In the genomic region with DNA sequence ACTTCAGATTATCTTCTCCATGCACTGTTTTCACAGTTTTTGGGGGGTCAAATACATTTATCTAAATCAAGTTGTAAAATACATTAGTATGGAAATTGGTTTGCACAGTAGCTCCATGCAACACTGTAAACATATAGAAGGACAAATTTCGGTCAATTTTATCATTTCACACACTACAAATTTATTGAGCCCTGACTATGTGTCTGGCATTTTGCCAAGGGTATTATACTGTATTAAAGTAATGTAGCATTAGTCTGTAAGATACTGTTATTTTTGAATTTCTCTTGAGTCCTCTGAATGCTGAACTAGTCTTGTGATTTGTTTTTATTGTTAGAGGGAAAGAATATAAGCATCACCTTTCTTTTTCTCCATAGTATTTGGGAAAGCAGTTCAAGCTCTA, we compare ENCODE assay signal across 28 cellular contexts. TPM values are rescaled to one million over a fixed set of nuclear protein-coding genes. Genes with fewer than 3 reads are reported as not detected.
DNase-seq lines count a peak whose midpoint lies in the region; ATAC-seq and TF ChIP-seq lines count a peak whose summit lies in the region.
"Had no signal": no experiment of that assay in that cellular context is flagged by ENCODE, and none has a peak within 500 bp of the region (broad histone marks: within the 10 kb centered on the region; RNA-seq: fewer than 3 reads in every experiment).

No MANE protein-coding gene starts in this region.

- H4K20me1 ChIP-seq in PC-3 (ENCODE audit: low read length), result 0 out of 2 replicates have a peak, but pooled peaks cover 3% of the 10 kb centered on the region

- H3K79me2 ChIP-seq in PC-3 (ENCODE audit: low read length), result peaks cover 34% of the 10 kb centered on the region

- BruUV-seq in PC-3 (replicated peaks; lab: Mats Ljungman, UMichigan), result no TSS peak

- H3K27ac Mint-ChIP-seq in activated CD4-positive, alpha-beta T cell treated with anti-CD3 and anti-CD28 coated beads, Interleukin-2, amount 10 ng/mL, durations not matched to agents 7 days and 5 days, result peak overlapping the region; percentile 96
- H3K27ac Mint-ChIP-seq in CD4-positive, alpha-beta T cell, result peak overlapping the region; percentile 90
- peak overlapping the region in 2 of 6 donors; percentile 40 to 72 for H3K27ac Mint-ChIP-seq in immature natural killer cell
- H3K27ac Mint-ChIP-seq: nephron progenitor cell had no signal

- H3K4me3 Mint-ChIP-seq in activated CD4-positive, alpha-beta T cell treated with anti-CD3 and anti-CD28 coated beads, Interleukin-2, amount 10 ng/mL, durations not matched to agents 7 days and 5 days, result no peak overlapping the region
- peak overlapping the region; percentile 74 for H3K4me3 Mint-ChIP-seq in CD4-positive, alpha-beta T cell
- H3K4me3 Mint-ChIP-seq in immature natural killer cell, result peak overlapping the region in 4 of 5 donors; percentile 50 to 72 (median 56)
- H3K4me3 Mint-ChIP-seq: nephron progenitor cell; stimulated activated memory B cell treated with anti-CD40 and anti-IgM and Interleukin-4, amounts not matched to agents 10 μg/mL and 1 μg/mL and 100 μg/mL, for 72 hours had no signal

- peaks cover 35% of the 10 kb centered on the region for H3K36me3 Mint-ChIP-seq in activated CD4-positive, alpha-beta T cell treated with anti-CD3 and anti-CD28 coated beads, Interleukin-2, amount 10 ng/mL, durations not matched to agents 7 days and 5 days (ENCODE audit: low read depth)
- peaks cover 12% of the 10 kb centered on the region for H3K36me3 Mint-ChIP-seq in CD4-positive, alpha-beta T cell (ENCODE audit: low read depth)
- H3K36me3 Mint-ChIP-seq in immature natural killer cell, result no peaks in the 10 kb centered on the region

- POLR2A ChIA-PET in activated CD4-positive, alpha-beta T cell treated with anti-CD3 and anti-CD28 coated beads, Interleukin-2, amount 10 ng/mL, durations not matched to agents 7 days and 5 days (lab: Charles Lee), result no interaction called here
- POLR2A ChIA-PET in CD4-positive, alpha-beta T cell (lab: Charles Lee), result interaction anchor here (1.1 to 2.5 kb wide), 3 partner anchors 35 to 97 kb away, joined by 3 to 9 read pairs (median 7); a partner anchor contains a TSS
- POLR2A ChIA-PET in PC-3 (lab: Charles Lee; ENCODE audit: unreplicated experiment), result no interaction called here

- H3K9ac ChIP-seq in PC-3 (ENCODE audit: low read length), result no peak overlapping the region

- no peaks in the 10 kb centered on the region for H3K9me2 ChIP-seq in PC-3 (replicated peaks; ENCODE audit: low read length)

- H3K36me3 ChIP-seq in PC-3 (ENCODE audit: low read depth, low read length), result peaks cover 3% of the 10 kb centered on the region; the same call in 1 of the 2 replicates
- H3K36me3 ChIP-seq: ascending aorta, cardiac muscle cell, lower lobe of right lung, ovary, upper lobe of right lung had no signal

- H3K27ac ChIP-seq in CD4-positive, alpha-beta T cell (ENCODE audit: low read depth, low read length), result no peak overlapping the region
- H3K27ac ChIP-seq in PC-3 (ENCODE audit: low read length), result no peak overlapping the region
- H3K27ac ChIP-seq: A549, ascending aorta, cardiac muscle cell, epithelial cell of prostate, hepatocyte, lower lobe of right lung, ovary, SK-N-MC, upper lobe of right lung had no signal

- no peaks in the 10 kb centered on the region for H3K9me3 ChIP-seq in CD4-positive, alpha-beta T cell (ENCODE audit: control insufficient read depth, low read length)
- H3K9me3 ChIP-seq in PC-3 (ENCODE audit: low read length), result no peaks in the 10 kb centered on the region
- H3K9me3 ChIP-seq: ascending aorta, lower lobe of right lung, MG63, ovary, upper lobe of right lung had no signal

- no peak for TF ChIP-seq CTCF in CD4-positive, alpha-beta T cell (IDR thresholded peaks at IDR 0.05)
- no peak for TF ChIP-seq CTCF in PC-3 (conservative IDR thresholded peaks at IDR 0.05; ENCODE audit: low read depth, low read length)

- H3K27me3 Mint-ChIP-seq in activated CD4-positive, alpha-beta T cell treated with anti-CD3 and anti-CD28 coated beads, Interleukin-2, amount 10 ng/mL, durations not matched to agents 7 days and 5 days, result no peaks in the 10 kb centered on the region
- no peaks in the 10 kb centered on the region for H3K27me3 Mint-ChIP-seq in CD4-positive, alpha-beta T cell
- peaks cover 11 to 14% (median 14%) of the 10 kb centered on the region in 3 donors for H3K27me3 Mint-ChIP-seq in immature natural killer cell (ENCODE audit: low read depth in 3 of 3)
- H3K27me3 Mint-ChIP-seq: activated naive CD4-positive, alpha-beta T cell treated with anti-CD3 and anti-CD28 coated beads, Interleukin-2, amount 50 U/mL, for 24 hours; stimulated activated memory B cell treated with anti-CD40 and anti-IgM and Interleukin-4, amounts not matched to agents 10 μg/mL and 1 μg/mL and 100 μg/mL, for 72 hours had no signal

- no peak overlapping the region for H2AFZ ChIP-seq in PC-3 (ENCODE audit: low read length)
- H2AFZ ChIP-seq: hepatocyte had no signal

- peaks cover 4% of the 10 kb centered on the region for H3K9me3 Mint-ChIP-seq in activated CD4-positive, alpha-beta T cell treated with anti-CD3 and anti-CD28 coated beads, Interleukin-2, amount 10 ng/mL, durations not matched to agents 7 days and 5 days
- H3K9me3 Mint-ChIP-seq in CD4-positive, alpha-beta T cell, result no peaks in the 10 kb centered on the region
- H3K9me3 Mint-ChIP-seq in immature natural killer cell, result no peaks in the 10 kb centered on the region
- H3K9me3 Mint-ChIP-seq: activated naive CD4-positive, alpha-beta T cell treated with anti-CD3 and anti-CD28 coated beads, Interleukin-2, amount 50 U/mL, for 24 hours; stimulated activated memory B cell treated with anti-CD40 and anti-IgM and Interleukin-4, amounts not matched to agents 10 μg/mL and 1 μg/mL and 100 μg/mL, for 72 hours had no signal

- peaks cover 22% of the 10 kb centered on the region for H3K4me1 ChIP-seq in PC-3 (ENCODE audit: insufficient read depth, low read length)

- DNase-seq in activated CD4-positive, alpha-beta T cell treated with anti-CD3 and anti-CD28 coated beads, Interleukin-2, amount 10 ng/mL, durations not matched to agents 7 days and 5 days, result no peak
- no peak for DNase-seq in activated CD4-positive, alpha-beta T cell treated with anti-CD3 and anti-CD28 coated beads, Interleukin-2, amount 50 U/mL, for 1 hour
- no peak for DNase-seq in CD4-positive, alpha-beta T cell
- DNase-seq in PC-3, result peak; percentile 14
- no peak for DNase-seq in immature natural killer cell
- DNase-seq in NOMO-1 (lab: John Stamatoyannopoulos, UW; ENCODE audit: unreplicated experiment in 2 of 2), result no peak
- DNase-seq: effector memory CD4-positive, alpha-beta T cell; KG1; lower lobe of right lung; MG63; NCI-H1105 treated with DMSO at 0.1 percent for 48 hours; NCI-H187 treated with DMSO at 0.1 percent for 48 hours; NCI-H2171; nephron progenitor cell; T-helper 1 cell; upper lobe of right lung had no signal

- no peak overlapping the region for H3K4me2 ChIP-seq in PC-3 (ENCODE audit: low read length)
- H3K4me2 ChIP-seq: A549, hepatocyte had no signal

- intact Hi-C loops in CD4-positive, alpha-beta T cell (cut with DNase I, micrococcal nuclease), result loop anchor here (2.0 to 5.0 kb wide), 3 partner anchors 53 to 234 kb away; a partner anchor contains a TSS
- intact Hi-C loops in PC-3 (cut with micrococcal nuclease), result no loop called here

- H3K4me1 Mint-ChIP-seq in activated CD4-positive, alpha-beta T cell treated with anti-CD3 and anti-CD28 coated beads, Interleukin-2, amount 10 ng/mL, durations not matched to agents 7 days and 5 days, result peaks cover 39% of the 10 kb centered on the region
- H3K4me1 Mint-ChIP-seq in CD4-positive, alpha-beta T cell (ENCODE audit: low read depth), result peaks cover 36% of the 10 kb centered on the region
- peaks cover 36 to 45% of the 10 kb centered on the region in 2 donors for H3K4me1 Mint-ChIP-seq in immature natural killer cell

- no peak overlapping the region for H3K4me3 ChIP-seq in PC-3 (ENCODE audit: low read length)
- H3K4me3 ChIP-seq: A549, ascending aorta, cardiac muscle cell, hepatocyte, lower lobe of right lung, MG63, ovary, SK-N-MC, upper lobe of right lung had no signal

- H3F3A ChIP-seq in PC-3 (ENCODE audit: low read length, unreplicated experiment), result no peaks in the 10 kb centered on the region

- ATAC-seq in CD4-positive, alpha-beta T cell (ENCODE audit: poor library complexity), result no peak
- ATAC-seq in PC-3 (no peak), HG03175 (IDR thresholded peaks at IDR 0.05; ENCODE audit: unreplicated experiment) (no peak), HG02852 (IDR thresholded peaks at IDR 0.05; ENCODE audit: unreplicated experiment) (no peak)
- ATAC-seq: A549; GM12878; lower lobe of right lung; stimulated activated memory B cell treated with anti-CD40 and anti-IgM and Interleukin-4, amounts not matched to agents 10 μg/mL and 1 μg/mL and 100 μg/mL, for 72 hours; upper lobe of right lung had no signal

- H3K27me3 ChIP-seq in CD4-positive, alpha-beta T cell (ENCODE audit: control insufficient read depth, insufficient read depth, low read length), result no peaks in the 10 kb centered on the region
- H3K27me3 ChIP-seq in PC-3 (ENCODE audit: low read length), result no peaks in the 10 kb centered on the region
- H3K27me3 ChIP-seq: ascending aorta, cardiac muscle cell, hepatocyte, MG63, ovary, upper lobe of right lung had no signal

- CTCF ChIA-PET in activated CD4-positive, alpha-beta T cell treated with anti-CD3 and anti-CD28 coated beads, Interleukin-2, amount 10 ng/mL, durations not matched to agents 7 days and 5 days (lab: Charles Lee), result interaction anchor here (1.3 to 2.9 kb wide), 6 partner anchors 10 to 112 kb away, joined by 3 to 10 read pairs (median 5); a partner anchor contains a TSS
- CTCF ChIA-PET in CD4-positive, alpha-beta T cell (lab: Charles Lee), result interaction anchor here (0.5 to 6.2 kb wide), 5 partner anchors 35 to 924 kb away, joined by 3 to 48 read pairs (median 4); a partner anchor contains a TSS
- CTCF ChIA-PET in PC-3 (lab: Charles Lee), result no interaction called here

RNA-seq across cellular contexts. Expression of a gene that starts 1.3 kb away (rescaled TPM):
- total RNA-seq in activated CD4-positive, alpha-beta T cell treated with anti-CD3 and anti-CD28 coated beads, Interleukin-2, amount 10 ng/mL, durations not matched to agents 7 days and 5 days, result under 1 TPM; 0.87 to 0.99 TPM
- total RNA-seq in CD4-positive, alpha-beta T cell, result under 1 TPM; 0.31 to 0.63 TPM
- total RNA-seq in PC-3 (2014; rRNA removed), result 0.40 and 0.52 TPM in 2 replicates
- polyA plus RNA-seq in immature natural killer cell, result 1 to 10 TPM in 1 of 3 donors, under 1 TPM in 1, not detected in 1; 0.93 to 1.0 TPM
- total RNA-seq: ascending aorta had no signal

RNA-seq across cellular contexts. Expression of a gene that starts 1.5 kb away (rescaled TPM):
- 100 to 1,000 TPM; 132 to 145 TPM for total RNA-seq in activated CD4-positive, alpha-beta T cell treated with anti-CD3 and anti-CD28 coated beads, Interleukin-2, amount 10 ng/mL, durations not matched to agents 7 days and 5 days
- total RNA-seq in CD4-positive, alpha-beta T cell, result 10 to 100 TPM; 62.5 to 64.9 TPM
- total RNA-seq in PC-3 (2014; rRNA removed), result 96.5 and 114 TPM in 2 replicates
- 100 to 1,000 TPM; 153 to 230 (median 206) TPM for polyA plus RNA-seq in immature natural killer cell

RNA-seq across cellular contexts. Expression of a gene that starts 34.8 kb away (rescaled TPM):
- total RNA-seq in activated CD4-positive, alpha-beta T cell treated with anti-CD3 and anti-CD28 coated beads, Interleukin-2, amount 10 ng/mL, durations not matched to agents 7 days and 5 days, result 10 to 100 TPM; 14.6 to 17.5 TPM
- total RNA-seq in CD4-positive, alpha-beta T cell, result 1 to 10 TPM; 5.5 to 7.4 TPM
- 19.5 and 27.8 TPM in 2 replicates for total RNA-seq in PC-3 (2014; rRNA removed)
- polyA plus RNA-seq in immature natural killer cell, result 1 to 10 TPM; 4.2 to 5.6 (median 4.4) TPM

RNA-seq across cellular contexts. Expression of a gene that starts 35.4 kb away (rescaled TPM):
- total RNA-seq in activated CD4-positive, alpha-beta T cell treated with anti-CD3 and anti-CD28 coated beads, Interleukin-2, amount 10 ng/mL, durations not matched to agents 7 days and 5 days, result 10 to 100 TPM; 19.0 to 21.2 TPM
- total RNA-seq in CD4-positive, alpha-beta T cell, result 1 to 10 TPM; 2.7 to 2.8 TPM
- total RNA-seq in PC-3 (2014; rRNA removed), result 31.4 and 32.5 TPM in 2 replicates
- polyA plus RNA-seq in immature natural killer cell, result 10 to 100 TPM; 23.6 to 43.5 (median 29.9) TPM

RNA-seq across cellular contexts. Expression of a gene that starts 53.3 kb away (rescaled TPM):
- total RNA-seq in activated CD4-positive, alpha-beta T cell treated with anti-CD3 and anti-CD28 coated beads, Interleukin-2, amount 10 ng/mL, durations not matched to agents 7 days and 5 days, result 100 to 1,000 TPM; 390 to 425 TPM
- total RNA-seq in CD4-positive, alpha-beta T cell, result 100 to 1,000 TPM; 120 to 124 TPM
- 202 and 292 TPM in 2 replicates for total RNA-seq in PC-3 (2014; rRNA removed)
- 1,000 to 10,000 TPM in 2 of 3 donors, 100 to 1,000 TPM in 1; 882 to 1,121 (median 1,023) TPM for polyA plus RNA-seq in immature natural killer cell
